8 cellular contexts compared by ENCODE assay signal in the genomic region with DNA sequence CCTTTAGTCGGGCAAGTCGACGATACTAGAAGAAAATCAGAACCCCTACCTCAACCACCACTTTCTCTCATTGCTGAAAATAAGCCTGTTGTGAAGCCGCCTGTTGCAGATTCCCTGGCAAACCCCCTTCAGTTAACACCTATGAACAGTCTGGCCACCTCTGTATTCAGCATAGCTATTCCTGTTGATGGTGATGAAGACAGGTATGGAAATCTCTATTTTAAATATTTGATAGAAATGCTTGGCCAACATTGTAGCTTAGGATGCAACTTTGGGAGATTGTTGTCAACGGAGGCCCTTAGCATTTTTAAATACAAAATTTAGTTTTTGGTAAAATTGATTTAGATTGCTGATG. TPM values are rescaled to one million over a fixed set of nuclear protein-coding genes. Genes with fewer than 3 reads are reported as not detected.
DNase-seq lines count a peak whose midpoint lies in the region; ATAC-seq, FAIRE-seq and TF ChIP-seq lines count a peak whose summit lies in the region.

No MANE protein-coding gene starts in this region.

- TF ChIP-seq CTCF in RWPE2 (IDR thresholded peaks at IDR 0.05; ENCODE audit: poor library complexity, severe bottlenecking) (no peak), fibroblast of mammary gland (conservative IDR thresholded peaks at IDR 0.05; ENCODE audit: control insufficient read depth, insufficient read depth, low read depth, low read length) (no peak), gastrocnemius medialis (IDR thresholded peaks at IDR 0.05 in 4 of 5, conservative IDR thresholded peaks at IDR 0.05 in 1 of 5) (no peak)

- H3K36me3 ChIP-seq in RWPE2 (ENCODE audit: low read depth) (peaks cover 59% of the 10 kb centered on the region), gastrocnemius medialis (no peaks in the 10 kb centered on the region)

- H3K27me3 ChIP-seq in RWPE2 (ENCODE audit: insufficient read depth, poor library complexity, severe bottlenecking) (no peaks in the 10 kb centered on the region), gastrocnemius medialis (no peaks in the 10 kb centered on the region)

- intact Hi-C loops in gastrocnemius medialis (cut with DNase I; ENCODE audit: low total_unique reads): loop anchor here (2.0 to 5.0 kb wide), 4 partner anchors 36 to 599 kb away; a partner anchor contains a TSS

- no peak for DNase-seq in GM19239 (ENCODE audit: insufficient read length, low spot score)
- no peak for DNase-seq in RWPE2 (ENCODE audit: low spot score)
- DNase-seq in fibroblast of mammary gland (ENCODE audit: low read depth): no peak
- DNase-seq in gastrocnemius medialis: no peak
- DNase-seq in NCI-H226: no peak
- no peak for DNase-seq in KG1 (lab: John Stamatoyannopoulos, UW)
- DNase-seq in T-helper 9 cell: no peak

- H3K4me1 ChIP-seq in RWPE2 (ENCODE audit: insufficient read depth, poor library complexity, severe bottlenecking) (peaks cover 28% of the 10 kb centered on the region), gastrocnemius medialis (peaks cover 42 to 52% of the 10 kb centered on the region in 2 donors)

- FAIRE-seq in GM19239 (lab: Jason Lieb, UNC): peak; percentile 35

- TF ChIP-seq POLR2A in gastrocnemius medialis (IDR thresholded peaks at IDR 0.05): no peak

- H3K9me3 ChIP-seq in RWPE2 (ENCODE audit: severe bottlenecking): no peaks in the 10 kb centered on the region
- no peaks in the 10 kb centered on the region for H3K9me3 ChIP-seq in gastrocnemius medialis

- ATAC-seq in RWPE2 (ENCODE audit: low read depth) (no peak), gastrocnemius medialis (no peak), HG03565 (IDR thresholded peaks at IDR 0.05; ENCODE audit: unreplicated experiment) (no peak)

- in situ Hi-C loops in gastrocnemius medialis (cut with MboI; ENCODE audit: low sequenced_read_pairs in 4 of 4): loop anchor here in 3 of 4 donors (10.0 kb wide), 1 partner anchor 84 kb away; no protein-coding TSS in a partner anchor

- H3K4me3 ChIP-seq in RWPE2 (ENCODE audit: severe bottlenecking) (peak overlapping the region; percentile 91), fibroblast of mammary gland (ENCODE audit: control insufficient read depth, low read depth, low read length) (peak overlapping the region; percentile 96), gastrocnemius medialis (peak overlapping the region; percentile 78 to 92 (median 85))

- H3K27ac ChIP-seq in RWPE2 (ENCODE audit: poor library complexity, severe bottlenecking): peak overlapping the region; percentile 93
- peak overlapping the region; percentile 99 to 100 (median 99) for H3K27ac ChIP-seq in gastrocnemius medialis

RNA-seq across cellular contexts. Expression of a gene that starts 3.0 kb away (rescaled TPM):
- total RNA-seq in gastrocnemius medialis: 10 to 100 TPM; 12.9 to 16.1 (median 14.0) TPM
